ENCODE assay signal across 13 cellular contexts in genomic region chr17:43536236-43537088, GRCh38. TPM values are rescaled to one million over a fixed set of nuclear protein-coding genes. Genes with fewer than 3 reads are reported as not detected.
DNase-seq lines count a peak whose midpoint lies in the region; ATAC-seq and TF ChIP-seq lines count a peak whose summit lies in the region.
"Had no signal": no experiment of that assay in that cellular context is flagged by ENCODE, and none has a peak within 500 bp of the region (broad histone marks: within the 10 kb centered on the region; RNA-seq: fewer than 3 reads in every experiment).

No MANE protein-coding gene starts in this region.

- H4K20me1 ChIP-seq in GM23338 (replicated peaks; ENCODE audit: insufficient read depth) = peaks cover 40% of the 10 kb centered on the region
- H4K20me1 ChIP-seq in SK-N-SH (ENCODE audit: insufficient read depth) = no peaks in the 10 kb centered on the region

- no peak overlapping the region for H3K9ac ChIP-seq in SK-N-SH
- H3K9ac ChIP-seq: KMS-11 had no signal

- H3K4me1 Mint-ChIP-seq in GM23338 = peaks cover 69% of the 10 kb centered on the region

- H3K9me3 ChIP-seq in A673 (ENCODE audit: low read depth, low read length, poor library complexity, severe bottlenecking) (no peaks in the 10 kb centered on the region), SK-N-SH (no peaks in the 10 kb centered on the region), right atrium auricular region (no peaks in the 10 kb centered on the region)
- H3K9me3 ChIP-seq: Caco-2 had no signal

- ATAC-seq in GM23338 = peak; percentile 39

- TF ChIP-seq RAD21 in SK-N-SH (IDR thresholded peaks at IDR 0.05; ENCODE audit: low read length) = no peak

- intact Hi-C loops in A673 (cut with micrococcal nuclease; ENCODE audit: unreplicated experiment) = no loop called here

- no TSS peak for BruUV-seq in A673 (replicated peaks; lab: Mats Ljungman, UMichigan)

- no peak overlapping the region for H2AFZ ChIP-seq in GM23338
- H2AFZ ChIP-seq in SK-N-SH (ENCODE audit: low read depth) = no peak overlapping the region

- H3K4me2 ChIP-seq in GM23338 (peak overlapping the region; percentile 35), SK-N-SH (peak overlapping the region; percentile 14)
- H3K4me2 ChIP-seq: KMS-11 had no signal

- POLR2A ChIA-PET in A673 (lab: Charles Lee; ENCODE audit: low non-redundant PET) = interaction anchor here (1.0 kb wide), 1 partner anchor 8 kb away, joined by 4 read pairs; no protein-coding TSS in a partner anchor
- POLR2A ChIA-PET in SK-N-SH (lab: Yijun Ruan, JAX) = no interaction called here

- H3K27me3 ChIP-seq in A673 (replicated peaks; ENCODE audit: insufficient read depth, low read depth, low read length, poor library complexity) (no peaks in the 10 kb centered on the region), GM23338 (ENCODE audit: insufficient read depth) (no peaks in the 10 kb centered on the region), SK-N-SH (ENCODE audit: insufficient read depth) (no peaks in the 10 kb centered on the region), right atrium auricular region (no peaks in the 10 kb centered on the region)

- H3K36me3 Mint-ChIP-seq in GM23338 (ENCODE audit: low read depth) = peaks cover 69% of the 10 kb centered on the region

- H3K9me2 ChIP-seq in GM23338 (ENCODE audit: insufficient read depth) = no peaks in the 10 kb centered on the region
- no peaks in the 10 kb centered on the region for H3K9me2 ChIP-seq in SK-N-SH

- peak overlapping the region; percentile 1; the same call in 1 of the 3 replicates for H3K4me3 Mint-ChIP-seq in GM23338
- H3K4me3 Mint-ChIP-seq: immature natural killer cell had no signal

- H3K79me2 ChIP-seq in GM23338 (replicated peaks; ENCODE audit: insufficient read depth) (peaks cover 72% of the 10 kb centered on the region), SK-N-SH (ENCODE audit: insufficient read depth) (peaks cover 12% of the 10 kb centered on the region)

- peak overlapping the region; percentile 50 for H3K27ac ChIP-seq in A673 (ENCODE audit: low read depth, low read length, poor library complexity, severe bottlenecking)
- H3K27ac ChIP-seq in GM23338 (ENCODE audit: low read depth) = peak overlapping the region; percentile 69
- H3K27ac ChIP-seq in SK-N-SH (ENCODE audit: low read depth in 2 of 2, low read length in 1 of 2) = peak overlapping the region in 1 of 2 experiments; percentile 62; a peak in 1 of 4 replicates
- no peak overlapping the region for H3K27ac ChIP-seq in right atrium auricular region
- H3K27ac ChIP-seq: coronary artery, KMS-11 had no signal

- DNase-seq in A673 (ENCODE audit: low spot score) (peak; percentile 85), GM23338 (ENCODE audit: low spot score) (peak; percentile 27), SK-N-SH (no peak), fibroblast of villous mesenchyme (ENCODE audit: low read depth) (peak; percentile 73), right atrium auricular region (ENCODE audit: low spot score) (no peak), NCI-H146 (lab: John Stamatoyannopoulos, UW) (no peak), NCI-H1105 treated with DMSO at 0.1 percent for 48 hours (lab: John Stamatoyannopoulos, UW) (no peak), putamen (ENCODE audit: low spot score) (no peak)
- DNase-seq: Caco-2, immature natural killer cell, SIG-M5 had no signal

- CTCF ChIA-PET in A673 (lab: Charles Lee) (no interaction called here), SK-N-SH (lab: Yijun Ruan, JAX) (interaction anchor here (0.8 to 2.1 kb wide), 3 partner anchors 9 to 137 kb away, joined by 3 to 6 read pairs (median 3); no protein-coding TSS in a partner anchor)

- peaks cover 27% of the 10 kb centered on the region for H3F3A ChIP-seq in GM23338 (replicated peaks; ENCODE audit: low read depth)
- peaks cover 16% of the 10 kb centered on the region for H3F3A ChIP-seq in SK-N-SH (replicated peaks; ENCODE audit: insufficient read depth)

- no peak for TF ChIP-seq EP300 in SK-N-SH (IDR thresholded peaks at IDR 0.05; ENCODE audit: borderline replicate concordance in 1 of 2, low read depth in 1 of 2, low read length in 1 of 2)

- H3K4me3 ChIP-seq in A673 (ENCODE audit: low read depth, low read length, poor library complexity, severe bottlenecking) (no peak overlapping the region), GM23338 (no peak overlapping the region), SK-N-SH (ENCODE audit: low read depth in 2 of 2, low read length in 1 of 2) (no peak overlapping the region), fibroblast of villous mesenchyme (ENCODE audit: low read depth, low read length) (no peak overlapping the region), right atrium auricular region (no peak overlapping the region)
- H3K4me3 ChIP-seq: coronary artery had no signal

- H3K4me1 ChIP-seq in A673 (ENCODE audit: insufficient read depth, low read length, poor library complexity, severe bottlenecking) = peaks cover 7% of the 10 kb centered on the region
- peaks cover 70% of the 10 kb centered on the region for H3K4me1 ChIP-seq in GM23338 (ENCODE audit: insufficient read depth)
- peaks cover 8 to 18% of the 10 kb centered on the region in 2 experiments; a peak in 3 of 4 replicates for H3K4me1 ChIP-seq in SK-N-SH (ENCODE audit: control insufficient read depth in 1 of 2, insufficient read depth in 2 of 2, low read depth in 1 of 2, low read length in 1 of 2)
- H3K4me1 ChIP-seq in right atrium auricular region = peaks cover 0 to 10% of the 10 kb centered on the region in 2 donors

- TF ChIP-seq CTCF in A673 (conservative IDR thresholded peaks at IDR 0.05; ENCODE audit: low read depth, low read length) = no peak
- TF ChIP-seq CTCF in GM23338 (conservative IDR thresholded peaks at IDR 0.05; ENCODE audit: low read depth in 2 of 2) = no peak
- no peak for TF ChIP-seq CTCF in SK-N-SH (IDR thresholded peaks at IDR 0.05)
- TF ChIP-seq CTCF in fibroblast of villous mesenchyme (IDR thresholded peaks at IDR 0.05; ENCODE audit: insufficient read depth, low read depth, low read length) = no peak
- no peak for TF ChIP-seq CTCF in right atrium auricular region (IDR thresholded peaks at IDR 0.05)

- peaks cover 16% of the 10 kb centered on the region for H3K27me3 Mint-ChIP-seq in GM23338 (ENCODE audit: insufficient read depth, low read depth, poor library complexity)

- peak overlapping the region; percentile 58; the same call in 1 of the 2 replicates for H3K27ac Mint-ChIP-seq in GM23338
- H3K27ac Mint-ChIP-seq: immature natural killer cell had no signal

- H3K36me3 ChIP-seq in A673 (ENCODE audit: insufficient read depth, low read length, poor library complexity, severe bottlenecking) = no peaks in the 10 kb centered on the region
- H3K36me3 ChIP-seq in GM23338 (ENCODE audit: insufficient read depth) = 0 out of 2 replicates have a peak, but pooled peaks cover 4% of the 10 kb centered on the region
- peaks cover 0 to 21% of the 10 kb centered on the region in 2 experiments for H3K36me3 ChIP-seq in SK-N-SH (replicated peaks in 1 of 2; ENCODE audit: control insufficient read depth in 1 of 2, insufficient read depth in 2 of 2, low read length in 1 of 2)
- no peaks in the 10 kb centered on the region for H3K36me3 ChIP-seq in right atrium auricular region

- 73% methylated on average over 7 of the region's 7 CpGs for WGBS in SK-N-SH (ENCODE audit: low lambda C conversion rate)

- H3K9me3 Mint-ChIP-seq in GM23338 = no peaks in the 10 kb centered on the region
- H3K9me3 Mint-ChIP-seq: immature natural killer cell had no signal

TF ChIP-seq in SK-N-SH, 30 proteins besides CTCF, POLR2A, EP300 and RAD21:
- TF ChIP-seq GATA2 (CRISPR knock-in tag; IDR thresholded peaks at IDR 0.05) (no peak), JUND (IDR thresholded peaks at IDR 0.05) (0 out of 2 replicates have a peak, but pooled peaks have one; percentile 19), FOSL2 (IDR thresholded peaks at IDR 0.05; ENCODE audit: borderline replicate concordance, low read depth) (peak; percentile 50; the same call in 1 of the 2 replicates)

RNA-seq across cellular contexts. Expression of gene ETV4, which starts 9.7 kb away (rescaled TPM):
- total RNA-seq in A673 (2021) = 25.7 and 31.2 TPM in 2 replicates
- total RNA-seq in GM23338 (2014; rRNA removed; shearing (Covaris generic)) = 126 and 149 TPM in 2 replicates
- polyA plus RNA-seq in GM23338 (2016; fragmentation: Nextera tagmentation; extraction: Ambion mirVana) = 93.1 and 97.2 TPM in 2 replicates
- 27.3 and 33.2 TPM in 2 replicates for polyA plus RNA-seq in SK-N-SH (2012; rRNA removed)
- polyA plus RNA-seq in SK-N-SH (2012; cell fraction: cytosol; rRNA removed) = 12.5 and 20.4 TPM in 2 replicates
- polyA plus RNA-seq in SK-N-SH (2012; cell fraction: nucleus; rRNA removed) = 58.0 and 63.3 TPM in 2 replicates
- 4.7 and 4.8 TPM in 2 replicates for total RNA-seq in fibroblast of villous mesenchyme
- 1 to 10 TPM; 3.1 to 5.0 TPM for total RNA-seq in right atrium auricular region
- polyA plus RNA-seq: immature natural killer cell had no signal

RNA-seq across cellular contexts. Expression of gene DHX8, which starts 52.7 kb away (rescaled TPM):
- total RNA-seq in A673 (2021) (24.4 and 41.2 TPM in 2 replicates), fibroblast of villous mesenchyme (44.1 and 47.5 TPM in 2 replicates), right atrium auricular region (10 to 100 TPM; 18.5 to 26.1 TPM)
- 27.3 and 35.3 TPM in 2 replicates for total RNA-seq in GM23338 (2014; rRNA removed; shearing (Covaris generic))
- polyA plus RNA-seq in GM23338 (2016; fragmentation: Nextera tagmentation; extraction: Ambion mirVana) (81.1 and 89.2 TPM in 2 replicates), SK-N-SH (2012; rRNA removed) (31.3 and 35.1 TPM in 2 replicates)
- 25.3 and 26.7 TPM in 2 replicates for polyA plus RNA-seq in SK-N-SH (2012; cell fraction: cytosol; rRNA removed)
- 44.3 and 49.7 TPM in 2 replicates for polyA plus RNA-seq in SK-N-SH (2012; cell fraction: nucleus; rRNA removed)

Comparison
In these comparisons a context has a peak if more than half of its experiments do, and no peak if none do; other contexts are left out.
1. DNase-seq: peak in A673 (single experiment), GM23338 (single experiment) and fibroblast of villous mesenchyme (single experiment); none in SK-N-SH (single experiment), right atrium auricular region (single experiment), NCI-H146 (single experiment), NCI-H1105 treated with DMSO at 0.1 percent for 48 hours (single experiment) and putamen (single experiment).
2. H3K27ac ChIP-seq: peak in A673 (single experiment) and GM23338 (single experiment); none in right atrium auricular region (0 of 2).